In genomic region chr7:142796501-142797341, GRCh38 we compare ENCODE assay signal across 1 cellular context.
TF ChIP-seq lines count a peak whose summit lies in the region.

No MANE protein-coding gene starts in this region.

TF ChIP-seq in H1, 55 proteins besides CTCF, POLR2A, EP300 and RAD21:
- TF ChIP-seq SUZ12 (IDR thresholded peaks at IDR 0.05; ENCODE audit: low read length) (peak; percentile 67), ATF3 (IDR thresholded peaks at IDR 0.05; ENCODE audit: insufficient read depth, low read depth, low read length) (no peak), EZH2 (IDR thresholded peaks at IDR 0.05; ENCODE audit: low read depth, low read length, severe bottlenecking) (peak; percentile 53), MAX (IDR thresholded peaks at IDR 0.05) (peak; percentile 57; the same call in 1 of the 2 replicates), TAF7 (optimal IDR thresholded peaks at IDR 0.05; ENCODE audit: borderline replicate concordance, low read depth, low read length) (no peak), RNF2 (IDR thresholded peaks at IDR 0.05; ENCODE audit: borderline replicate concordance, low read depth, low read length, missing control alignments, poor library complexity, severe bottlenecking) (no peak), PHF8 (conservative IDR thresholded peaks at IDR 0.05; ENCODE audit: low read depth, low read length) (no peak), POLR2AphosphoS5 (IDR thresholded peaks at IDR 0.05; ENCODE audit: low read depth, low read length) (0 out of 2 replicates have a peak, but pooled peaks have one; percentile 8), CHD1 (IDR thresholded peaks at IDR 0.05; ENCODE audit: low read depth, low read length) (no peak), RBBP5 (IDR thresholded peaks at IDR 0.05; ENCODE audit: borderline replicate concordance, low read depth, low read length) (peak; percentile 20; the same call in 1 of the 2 replicates), BACH1 (IDR thresholded peaks at IDR 0.05; ENCODE audit: low read length) (no peak), KDM4A (IDR thresholded peaks at IDR 0.05; ENCODE audit: low read depth, low read length, severe bottlenecking) (peak; percentile 56), E2F6 (IDR thresholded peaks at IDR 0.05) (peak; percentile 67)
